Comparison of ENCODE assay signal across 11 cellular contexts in the genomic region with DNA sequence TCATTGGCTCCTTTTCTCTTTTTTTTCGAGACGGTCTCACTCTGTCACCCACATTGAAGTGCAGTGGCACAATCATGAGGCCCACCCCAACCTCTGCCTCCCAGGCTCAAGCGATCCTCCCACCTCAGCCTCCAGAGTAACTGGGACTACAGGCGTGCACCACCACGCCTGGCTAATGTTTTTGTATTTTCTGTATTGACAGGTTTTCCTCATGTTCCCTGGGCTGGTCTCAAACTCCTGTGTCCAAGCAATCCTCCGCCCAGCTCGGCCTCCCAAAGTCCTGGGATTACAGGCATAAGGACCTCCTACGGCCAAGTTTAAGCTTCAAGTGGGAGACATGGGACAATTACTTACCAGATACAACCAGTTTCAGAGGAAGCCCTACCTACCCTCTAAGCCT. TPM values are rescaled to one million over a fixed set of nuclear protein-coding genes. Genes with fewer than 3 reads are reported as not detected.
DNase-seq lines count a peak whose midpoint lies in the region; ATAC-seq and TF ChIP-seq lines count a peak whose summit lies in the region.
"Had no signal": no experiment of that assay in that cellular context is flagged by ENCODE, and none has a peak within 500 bp of the region (broad histone marks: within the 10 kb centered on the region; RNA-seq: fewer than 3 reads in every experiment).

No MANE protein-coding gene starts in this region.

- WGBS in esophagus muscularis mucosa, result 97% methylated on average over 8 of the region's 8 CpGs

- H3K4me1 Mint-ChIP-seq in Calu3 (ENCODE audit: low read depth, unreplicated experiment) (peaks cover 51% of the 10 kb centered on the region), WTC11 (peaks cover 59% of the 10 kb centered on the region)
- H3K4me1 Mint-ChIP-seq in T-helper 2 cell treated with Interferon-gamma antibody and Interleukin-4, amounts not matched to agents 5 μg/mL and 100 μg/mL, for 36 hours (ENCODE audit: low read depth), result peaks cover 5% of the 10 kb centered on the region

- CTCF ChIA-PET in Calu3 (lab: Charles Lee) (interaction anchor here (2.7 kb wide), 1 partner anchor 21 kb away, joined by 11 read pairs; a partner anchor contains a TSS), WTC11 (lab: Charles Lee) (interaction anchor here (1.3 kb wide), 1 partner anchor 8 kb away, joined by 4 read pairs; no protein-coding TSS in a partner anchor)

- H3K36me3 ChIP-seq in esophagus muscularis mucosa (no peaks in the 10 kb centered on the region), gastrocnemius medialis (no peaks in the 10 kb centered on the region)

- H3K4me3 ChIP-seq in esophagus muscularis mucosa, result peak overlapping the region; percentile 26 to 52 (median 48)
- H3K4me3 ChIP-seq in gastrocnemius medialis, result peak overlapping the region in 3 of 4 donors; percentile 3 to 49 (median 43)
- H3K4me3 ChIP-seq: SK-N-MC had no signal

- H3K9me3 ChIP-seq in esophagus muscularis mucosa, result no peaks in the 10 kb centered on the region
- H3K9me3 ChIP-seq in gastrocnemius medialis, result no peaks in the 10 kb centered on the region

- H3K4me1 ChIP-seq in esophagus muscularis mucosa, result peaks cover 0 to 19% (median 6%) of the 10 kb centered on the region in 4 donors
- H3K4me1 ChIP-seq in gastrocnemius medialis, result peaks cover 0 to under 1% of the 10 kb centered on the region in 2 donors
- peaks cover 15% of the 10 kb centered on the region for H3K4me1 ChIP-seq in foreskin keratinocyte

- TF ChIP-seq EP300 in esophagus muscularis mucosa (IDR thresholded peaks at IDR 0.05), result no peak

- TF ChIP-seq CTCF in Calu3 (IDR thresholded peaks at IDR 0.05; ENCODE audit: unreplicated experiment), result no peak
- no peak for TF ChIP-seq CTCF in WTC11 (IDR thresholded peaks at IDR 0.05)
- no peak for TF ChIP-seq CTCF in esophagus muscularis mucosa (IDR thresholded peaks at IDR 0.05)
- no peak for TF ChIP-seq CTCF in gastrocnemius medialis (IDR thresholded peaks at IDR 0.05 in 4 of 5, conservative IDR thresholded peaks at IDR 0.05 in 1 of 5)
- no peak for TF ChIP-seq CTCF in foreskin keratinocyte (conservative IDR thresholded peaks at IDR 0.05)

- no peak for DNase-seq in Calu3
- no peak for DNase-seq in WTC11 (ENCODE audit: low spot score)
- DNase-seq in esophagus muscularis mucosa (ENCODE audit: extremely low spot score), result no peak
- no peak for DNase-seq in gastrocnemius medialis
- no peak for DNase-seq in foreskin keratinocyte
- no peak for DNase-seq in NOMO-1 treated with dmso at 0.1 percent for 144 hours (lab: John Stamatoyannopoulos, UW; ENCODE audit: unreplicated experiment)
- no peak for DNase-seq in effector CD4-positive, alpha-beta T cell
- DNase-seq in T-helper 2 cell treated with Interferon-gamma antibody and Interleukin-4, amounts not matched to agents 5 μg/mL and 100 μg/mL, for 36 hours (ENCODE audit: low spot score), result no peak

- intact Hi-C loops in Calu3 (cut with micrococcal nuclease; ENCODE audit: unreplicated experiment), result loop anchor here (2.0 kb wide), 1 partner anchor 21 kb away; a partner anchor contains a TSS
- intact Hi-C loops in esophagus muscularis mucosa (cut with DNase I), result no loop called here
- intact Hi-C loops in gastrocnemius medialis (cut with DNase I; ENCODE audit: low total_unique reads), result no loop called here

- BruUV-seq in Calu3 (replicated peaks; lab: Mats Ljungman, UMichigan), result no TSS peak

- POLR2A ChIA-PET in WTC11 (lab: Charles Lee), result interaction anchor here (1.0 to 2.6 kb wide), 2 partner anchors 8 to 15 kb away, joined by 3 to 9 read pairs; no protein-coding TSS in a partner anchor

- H3K4me3 Mint-ChIP-seq in Calu3 (ENCODE audit: low read depth, unreplicated experiment), result peak overlapping the region; percentile 91
- H3K4me3 Mint-ChIP-seq in WTC11, result peak overlapping the region; percentile 65
- H3K4me3 Mint-ChIP-seq in T-helper 2 cell treated with Interferon-gamma antibody and Interleukin-4, amounts not matched to agents 5 μg/mL and 100 μg/mL, for 36 hours, result no peak overlapping the region

- H3K27ac Mint-ChIP-seq in Calu3 (ENCODE audit: unreplicated experiment) (peak overlapping the region; percentile 90), WTC11 (peak overlapping the region; percentile 32; the same call in 1 of the 2 replicates)
- no peak overlapping the region for H3K27ac Mint-ChIP-seq in T-helper 2 cell treated with Interferon-gamma antibody and Interleukin-4, amounts not matched to agents 5 μg/mL and 100 μg/mL, for 36 hours

- in situ Hi-C loops in gastrocnemius medialis (cut with MboI; ENCODE audit: low sequenced_read_pairs in 4 of 4), result no loop called here

- TF ChIP-seq POLR2A in esophagus muscularis mucosa (IDR thresholded peaks at IDR 0.05; ENCODE audit: low read depth) (no peak), gastrocnemius medialis (IDR thresholded peaks at IDR 0.05) (no peak)

- H3K27me3 ChIP-seq in esophagus muscularis mucosa (no peaks in the 10 kb centered on the region), gastrocnemius medialis (no peaks in the 10 kb centered on the region), foreskin keratinocyte (no peaks in the 10 kb centered on the region)

- H3K27me3 Mint-ChIP-seq in Calu3 (ENCODE audit: unreplicated experiment), result no peaks in the 10 kb centered on the region
- H3K27me3 Mint-ChIP-seq in WTC11 (ENCODE audit: low read depth), result no peaks in the 10 kb centered on the region
- H3K27me3 Mint-ChIP-seq in T-helper 2 cell treated with Interferon-gamma antibody and Interleukin-4, amounts not matched to agents 5 μg/mL and 100 μg/mL, for 36 hours (ENCODE audit: low read depth), result no peaks in the 10 kb centered on the region

- peaks cover 85% of the 10 kb centered on the region for H3K36me3 Mint-ChIP-seq in Calu3 (ENCODE audit: insufficient read depth, unreplicated experiment)
- peaks cover 9% of the 10 kb centered on the region for H3K36me3 Mint-ChIP-seq in WTC11
- H3K36me3 Mint-ChIP-seq in T-helper 2 cell treated with Interferon-gamma antibody and Interleukin-4, amounts not matched to agents 5 μg/mL and 100 μg/mL, for 36 hours (ENCODE audit: low read depth), result no peaks in the 10 kb centered on the region

- ATAC-seq in WTC11 (no peak), gastrocnemius medialis (no peak), foreskin keratinocyte (no peak)

- H3K27ac ChIP-seq in esophagus muscularis mucosa (replicated peaks in 1 of 4), result peak overlapping the region in 1 of 4 donors; percentile 58
- peak overlapping the region in 1 of 4 donors; percentile 67 for H3K27ac ChIP-seq in gastrocnemius medialis
- H3K27ac ChIP-seq in foreskin keratinocyte, result no peak overlapping the region
- H3K27ac ChIP-seq: SK-N-MC had no signal

- no peaks in the 10 kb centered on the region for H3K9me3 Mint-ChIP-seq in Calu3 (ENCODE audit: low read depth, unreplicated experiment)
- no peaks in the 10 kb centered on the region for H3K9me3 Mint-ChIP-seq in WTC11
- no peaks in the 10 kb centered on the region for H3K9me3 Mint-ChIP-seq in T-helper 2 cell treated with Interferon-gamma antibody and Interleukin-4, amounts not matched to agents 5 μg/mL and 100 μg/mL, for 36 hours

TF ChIP-seq in WTC11, 78 proteins besides CTCF, POLR2A, EP300 and RAD21 (continues in another document):
- TF ChIP-seq SP1 (CRISPR knock-in tag; conservative IDR thresholded peaks at IDR 0.05) (no peak), ZNF121 (CRISPR knock-in tag; IDR thresholded peaks at IDR 0.05) (no peak), NFE2L1 (CRISPR knock-in tag; IDR thresholded peaks at IDR 0.05) (no peak), FOXK1 (CRISPR knock-in tag; IDR thresholded peaks at IDR 0.05) (no peak), OVOL2 (CRISPR knock-in tag; IDR thresholded peaks at IDR 0.05; ENCODE audit: borderline replicate concordance) (no peak), NR3C1 (CRISPR knock-in tag; conservative IDR thresholded peaks at IDR 0.05; ENCODE audit: low read depth) (no peak), GTF2I (CRISPR knock-in tag; conservative IDR thresholded peaks at IDR 0.05) (no peak)
- TF ChIP-seq, protein P1, sequence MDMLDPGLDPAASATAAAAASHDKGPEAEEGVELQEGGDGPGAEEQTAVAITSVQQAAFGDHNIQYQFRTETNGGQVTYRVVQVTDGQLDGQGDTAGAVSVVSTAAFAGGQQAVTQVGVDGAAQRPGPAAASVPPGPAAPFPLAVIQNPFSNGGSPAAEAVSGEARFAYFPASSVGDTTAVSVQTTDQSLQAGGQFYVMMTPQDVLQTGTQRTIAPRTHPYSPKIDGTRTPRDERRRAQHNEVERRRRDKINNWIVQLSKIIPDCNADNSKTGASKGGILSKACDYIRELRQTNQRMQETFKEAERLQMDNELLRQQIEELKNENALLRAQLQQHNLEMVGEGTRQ (CRISPR knock-in tag; IDR thresholded peaks at IDR 0.05), result no peak

RNA-seq across cellular contexts. Expression of a gene that starts 9.4 kb away (rescaled TPM):
- 25.7 and 32.7 TPM in 2 replicates for total RNA-seq in Calu3 (2022)
- total RNA-seq in WTC11 (2021), result 2,735 to 3,160 TPM (median 3,135 TPM) in 3 replicates
- 1 to 10 TPM in 1 of 4 donors, not detected in 3; 1.3 TPM for total RNA-seq in esophagus muscularis mucosa
- not detected for total RNA-seq in gastrocnemius medialis
- total RNA-seq in foreskin keratinocyte, result 0.61 and 0.71 TPM in 2 replicates
- 0.90 and 1.1 TPM in 2 replicates for polyA plus RNA-seq in foreskin keratinocyte
- polyA plus RNA-seq: neural cell had no signal

RNA-seq across cellular contexts. Expression of a gene that starts 21.5 kb away (rescaled TPM):
- total RNA-seq in Calu3 (2022), result 43.2 and 49.5 TPM in 2 replicates
- 10.2 to 12.7 TPM (median 10.7 TPM) in 3 replicates for total RNA-seq in WTC11 (2021)
- total RNA-seq in esophagus muscularis mucosa, result 1 to 10 TPM; 2.3 to 6.7 (median 5.8) TPM
- 1 to 10 TPM; 1.5 to 5.1 (median 2.6) TPM for total RNA-seq in gastrocnemius medialis
- total RNA-seq in foreskin keratinocyte, result 43.9 and 51.7 TPM in 2 replicates
- 29.8 and 38.4 TPM in 2 replicates for polyA plus RNA-seq in foreskin keratinocyte

RNA-seq across cellular contexts. Expression of a gene that starts 22.3 kb away (rescaled TPM):
- 95.2 and 105 TPM in 2 replicates for total RNA-seq in Calu3 (2022)
- total RNA-seq in WTC11 (2021), result 58.7 to 62.6 TPM (median 61.4 TPM) in 3 replicates
- total RNA-seq in esophagus muscularis mucosa, result 10 to 100 TPM in 2 of 4 donors, 1 to 10 TPM in 2; 5.8 to 11.6 (median 9.4) TPM
- total RNA-seq in gastrocnemius medialis, result 10 to 100 TPM in 1 of 4 donors, 1 to 10 TPM in 3; 4.9 to 34.3 (median 7.7) TPM
- total RNA-seq in foreskin keratinocyte, result 18.4 and 21.8 TPM in 2 replicates
- 16.7 and 18.5 TPM in 2 replicates for polyA plus RNA-seq in foreskin keratinocyte

RNA-seq across cellular contexts. Expression of a gene that starts 41.0 kb away (rescaled TPM):
- total RNA-seq in Calu3 (2022), result not detected in 2 replicates
- 0.55 to 0.85 TPM (median 0.78 TPM) in 3 replicates for total RNA-seq in WTC11 (2021)
- total RNA-seq in esophagus muscularis mucosa, result not detected
- total RNA-seq in gastrocnemius medialis, result not detected
- not detected in 2 replicates for total RNA-seq in foreskin keratinocyte
- polyA plus RNA-seq in foreskin keratinocyte, result not detected in 2 replicates
- total RNA-seq: epithelial cell of proximal tubule had no signal
- polyA plus RNA-seq: neural cell had no signal

RNA-seq across cellular contexts. Expression of a gene that starts 59.6 kb away (rescaled TPM):
- total RNA-seq in Calu3 (2022) (0.35 and 0.42 TPM in 2 replicates), WTC11 (2021) (not detected in 3 replicates), esophagus muscularis mucosa (not detected), gastrocnemius medialis (not detected), foreskin keratinocyte (0.88 and 1.3 TPM in 2 replicates)
- 0.86 and 1.4 TPM in 2 replicates for polyA plus RNA-seq in foreskin keratinocyte
- total RNA-seq: epithelial cell of proximal tubule had no signal
- polyA plus RNA-seq: neural cell had no signal

Comparison
In these comparisons a context has a peak if more than half of its experiments do, and no peak if none do; other contexts are left out.
1. RNA of a gene that starts 9.4 kb away (total RNA-seq): 2,735 to 3,160 TPM in WTC11; 25.7 to 32.7 TPM in Calu3, 0.61 to 0.71 TPM in foreskin keratinocyte, 1.3 TPM in esophagus muscularis mucosa and not detected in gastrocnemius medialis; every median in the first group is over 10 times any median in the second.